22 cellular contexts compared by ENCODE assay signal in genomic region chr7:81175291-81175942, GRCh38.
A peak's percentile ranks its signal among the peaks of the same experiment; 100 is the strongest.
DNase-seq lines count a peak whose midpoint lies in the region; ATAC-seq and TF ChIP-seq lines count a peak whose summit lies in the region.
"Had no signal": no experiment of that assay in that cellular context is flagged by ENCODE, and none has a peak within 500 bp of the region (broad histone marks: within the 10 kb centered on the region; RNA-seq: fewer than 3 reads in every experiment).

No MANE protein-coding gene starts in this region.

- no peaks in the 10 kb centered on the region for H3K9me2 ChIP-seq in HCT116 (ENCODE audit: insufficient read depth)

- H4K5ac ChIP-seq in mesendoderm (ENCODE audit: low read length) = no peak overlapping the region

- H3K4me1 ChIP-seq in HCT116 (ENCODE audit: control insufficient read depth in 1 of 2, insufficient read depth in 2 of 2, low read length in 2 of 2) (peaks cover 2 to 7% of the 10 kb centered on the region in 2 experiments; a peak in 1 of 4 replicates), SJSA1 (replicated peaks) (peaks cover 29% of the 10 kb centered on the region), mesendoderm (ENCODE audit: control insufficient read depth, low read depth, low read length) (peaks cover 1% of the 10 kb centered on the region)
- H3K4me1 ChIP-seq: vagina had no signal

- ATAC-seq in HCT116 = no peak
- ATAC-seq in HG02642 (IDR thresholded peaks at IDR 0.05; ENCODE audit: poor library complexity, unreplicated experiment) = no peak
- ATAC-seq in HG02759 (IDR thresholded peaks at IDR 0.05; ENCODE audit: unreplicated experiment) = no peak
- ATAC-seq: activated CD8-positive, alpha-beta memory T cell treated with anti-CD3 and anti-CD28 coated beads, Interleukin-2, amount 10 ng/mL, durations not matched to agents 7 days and 5 days had no signal

- H2AK5ac ChIP-seq in mesendoderm (ENCODE audit: low read length) = no peak overlapping the region

- H3K9ac ChIP-seq in HCT116 (ENCODE audit: low read length) (no peak overlapping the region), mesendoderm (ENCODE audit: low read length) (no peak overlapping the region)
- H3K9ac ChIP-seq: KMS-11 had no signal

- H3K4ac ChIP-seq in mesendoderm (ENCODE audit: low read depth, low read length) = no peak overlapping the region

- no peaks in the 10 kb centered on the region for H3K79me2 ChIP-seq in HCT116 (ENCODE audit: insufficient read depth, low read length)
- H3K79me2 ChIP-seq in mesendoderm (ENCODE audit: control insufficient read depth, insufficient read depth, low read length) = no peaks in the 10 kb centered on the region

- H3K27me3 ChIP-seq in HCT116 (ENCODE audit: insufficient read depth, low read length) (no peaks in the 10 kb centered on the region), SJSA1 (replicated peaks) (no peaks in the 10 kb centered on the region), mesendoderm (ENCODE audit: insufficient read depth, low read length, poor library complexity) (no peaks in the 10 kb centered on the region)
- H3K27me3 ChIP-seq: neutrophil, vagina had no signal

- POLR2A ChIA-PET in HCT116 (lab: Charles Lee) = no interaction called here

- peak overlapping the region; percentile 54 for H2AFZ ChIP-seq in HCT116 (ENCODE audit: low read depth, low read length, poor library complexity, severe bottlenecking)

- TF ChIP-seq POLR2A in HCT116 (IDR thresholded peaks at IDR 0.05; ENCODE audit: borderline replicate concordance, extremely low read depth, insufficient read depth, insufficient read length) = no peak

- no TSS peak for BruUV-seq in HCT116 (replicated peaks; lab: Mats Ljungman, UMichigan)

- TF ChIP-seq CTCF in HCT116 (IDR thresholded peaks at IDR 0.05 in 2 of 3, conservative IDR thresholded peaks at IDR 0.05 in 1 of 3; ENCODE audit: borderline replicate concordance in 1 of 3, insufficient read depth in 1 of 3, low read depth in 2 of 3, low read length in 2 of 3) = no peak

- H3K56ac ChIP-seq in mesendoderm (ENCODE audit: low read length) = no peak overlapping the region

- CTCF ChIA-PET in HCT116 (lab: Charles Lee) = no interaction called here

- H2BK5ac ChIP-seq in mesendoderm (ENCODE audit: low read length) = no peak overlapping the region

- no peaks in the 10 kb centered on the region for H3K79me1 ChIP-seq in mesendoderm (ENCODE audit: low read length)

- H3K9me3 ChIP-seq in HCT116 (ENCODE audit: control insufficient read depth in 1 of 2, insufficient read depth in 1 of 2, low read depth in 1 of 2, low read length in 2 of 2) (no peaks in the 10 kb centered on the region), SJSA1 (replicated peaks) (no peaks in the 10 kb centered on the region)
- H3K9me3 ChIP-seq: neutrophil, vagina had no signal

- no peak overlapping the region for H2BK120ac ChIP-seq in mesendoderm (ENCODE audit: low read depth, low read length)

- no peaks in the 10 kb centered on the region for H4K20me1 ChIP-seq in HCT116 (ENCODE audit: insufficient read depth)

- intact Hi-C loops in HCT116 (cut with micrococcal nuclease) = no loop called here

- H4K8ac ChIP-seq in mesendoderm (ENCODE audit: low read depth, low read length) = no peak overlapping the region

- no peak overlapping the region for H3K27ac ChIP-seq in HCT116 (ENCODE audit: low read depth, low read length)
- peak overlapping the region; percentile 26 for H3K27ac ChIP-seq in SJSA1
- H3K27ac ChIP-seq in mesendoderm (ENCODE audit: low read depth, low read length) = no peak overlapping the region
- H3K27ac ChIP-seq: C4-2B, epithelial cell of prostate, KMS-11, neutrophil, RWPE1, vagina had no signal

- no peak overlapping the region for H2BK15ac ChIP-seq in mesendoderm (replicated peaks; ENCODE audit: low read depth)

- H3K36me3 ChIP-seq in HCT116 (ENCODE audit: control insufficient read depth in 1 of 2, insufficient read depth in 2 of 2, low read length in 2 of 2) (no peaks in the 10 kb centered on the region), SJSA1 (no peaks in the 10 kb centered on the region), mesendoderm (ENCODE audit: control insufficient read depth, insufficient read depth, low read length) (no peaks in the 10 kb centered on the region)
- H3K36me3 ChIP-seq: neutrophil, vagina had no signal

- H3K18ac ChIP-seq in mesendoderm (ENCODE audit: low read length) = no peak overlapping the region

- H3K4me2 ChIP-seq in HCT116 (ENCODE audit: low read length) (no peak overlapping the region), mesendoderm (ENCODE audit: low read length) (no peak overlapping the region)
- H3K4me2 ChIP-seq: KMS-11 had no signal

- DNase-seq in COR-L47 (lab: John Stamatoyannopoulos, UW) (peak; percentile 77), HCT116 (ENCODE audit: low read depth, low spot score) (no peak), SJSA1 (ENCODE audit: low read depth in 1 of 2, low spot score in 2 of 2) (peak in 1 of 2 experiments; percentile 68), mesendoderm (peak; percentile 6), DMS114 treated with DMSO at 0.1 percent for 48 hours (lab: John Stamatoyannopoulos, UW; ENCODE audit: unreplicated experiment) (no peak)
- no peak for DNase-seq in stimulated activated CD4-positive, alpha-beta T cell treated with anti-CD3 and anti-CD28 coated beads, Interleukin-1b, Interleukin-23, amount 100 ng/mL, for 48 hours
- DNase-seq: ACHN; activated CD8-positive, alpha-beta memory T cell treated with anti-CD3 and anti-CD28 coated beads, Interleukin-2, amount 10 ng/mL, durations not matched to agents 7 days and 5 days; activated naive CD8-positive, alpha-beta T cell treated with anti-CD3 and anti-CD28 coated beads, Interleukin-2, amount 10 ng/mL, durations not matched to agents 7 days and 5 days; DND-41; HCEC 1CT; NCI-H1048; NCI-H2029 treated with DMSO at 0.1 percent for 48 hours; substantia nigra had no signal

- no CpG with 5 or more reads among the region's 5 CpGs for WGBS in mesendoderm (ENCODE audit: extremely low coverage, insufficient coverage, low lambda C conversion rate)

- H3K4me3 ChIP-seq in HCT116 (replicated peaks in 1 of 2; ENCODE audit: low read depth in 1 of 2, low read length in 2 of 2) (no peak overlapping the region), SJSA1 (no peak overlapping the region), mesendoderm (ENCODE audit: low read length) (no peak overlapping the region)
- H3K4me3 ChIP-seq: vagina had no signal

- TF ChIP-seq RAD21 in HCT116 (IDR thresholded peaks at IDR 0.05; ENCODE audit: low read depth) = no peak

- no peak overlapping the region for H3K23ac ChIP-seq in mesendoderm (ENCODE audit: low read length)

- RAD21 ChIA-PET in HCT116 (lab: Charles Lee; ENCODE audit: low non-redundant PET in 1 of 2, low total read pairs in 2 of 2, uncharacterized antibody in 2 of 2, unreplicated experiment in 2 of 2) = no interaction called here

TF ChIP-seq in HCT116, 20 proteins besides CTCF, POLR2A, EP300 and RAD21:
- TF ChIP-seq POLR2AphosphoS5 (IDR thresholded peaks at IDR 0.05; ENCODE audit: low read depth, low read length) (no peak), EZH2phosphoT487 (IDR thresholded peaks at IDR 0.05; ENCODE audit: borderline replicate concordance) (no peak), MAX (IDR thresholded peaks at IDR 0.05) (no peak), EZH2 (IDR thresholded peaks at IDR 0.05) (no peak), FOSL1 (IDR thresholded peaks at IDR 0.05; ENCODE audit: low read depth) (no peak), SP1 (IDR thresholded peaks at IDR 0.05; ENCODE audit: low read depth) (no peak), YY1 (IDR thresholded peaks at IDR 0.05; ENCODE audit: extremely low read depth, insufficient replicate concordance, low read depth, low read length) (no peak)

Comparison
In these comparisons a context has a peak if more than half of its experiments do, and no peak if none do; other contexts are left out.
1. DNase-seq: peak in COR-L47 (single experiment) and mesendoderm (single experiment); none in HCT116 (single experiment), DMS114 treated with DMSO at 0.1 percent for 48 hours (single experiment) and stimulated activated CD4-positive, alpha-beta T cell treated with anti-CD3 and anti-CD28 coated beads, Interleukin-1b, Interleukin-23, amount 100 ng/mL, for 48 hours (single experiment).